In genomic region chr7:126449621-126450268, GRCh38 we compare ENCODE assay signal across 14 cellular contexts.
DNase-seq lines count a peak whose midpoint lies in the region; ATAC-seq and TF ChIP-seq lines count a peak whose summit lies in the region.
"Had no signal": no experiment of that assay in that cellular context is flagged by ENCODE, and none has a peak within 500 bp of the region (broad histone marks: within the 10 kb centered on the region; RNA-seq: fewer than 3 reads in every experiment).

No MANE protein-coding gene starts in this region.

- DNase-seq in left ventricle myocardium inferior (no peak), left cardiac atrium (no peak), NCI-H1436 (lab: John Stamatoyannopoulos, UW) (no peak), T1000 (lab: John Stamatoyannopoulos, UW) (no peak), stomach (no peak)
- DNase-seq in NK-92 treated with Interleukin-12 subunit alpha and Interleukin-12 subunit beta, amount 100 ng/mL, for 24 hours (lab: John Stamatoyannopoulos, UW), result no peak
- DNase-seq: activated B cell treated with CpG ODN at 0.5 μM for 24 hours, NCI-H1930, occipital lobe had no signal

- peak overlapping the region in 2 of 4 donors; percentile 19 to 75 for H3K4me3 Mint-ChIP-seq in IgD-negative memory B cell
- H3K4me3 Mint-ChIP-seq: activated B cell treated with CpG ODN at 0.5 μM for 24 hours had no signal

- no peaks in the 10 kb centered on the region for H3K9me3 ChIP-seq in left ventricle myocardium inferior (replicated peaks)
- H3K9me3 ChIP-seq in stomach, result no peaks in the 10 kb centered on the region
- H3K9me3 ChIP-seq: A549 had no signal

- TF ChIP-seq POLR2A in stomach (IDR thresholded peaks at IDR 0.05), result no peak

- H3K27me3 Mint-ChIP-seq in IgD-negative memory B cell, result no peaks in the 10 kb centered on the region
- H3K27me3 Mint-ChIP-seq: activated B cell treated with CpG ODN at 0.5 μM for 24 hours had no signal

- intact Hi-C loops in left ventricle myocardium inferior (cut with micrococcal nuclease), result no loop called here
- intact Hi-C loops in left cardiac atrium (cut with DNase I), result no loop called here
- intact Hi-C loops in stomach (cut with DNase I; ENCODE audit: low total_unique reads), result no loop called here

- H3K4me1 Mint-ChIP-seq in IgD-negative memory B cell, result peaks cover 9 to 16% (median 11%) of the 10 kb centered on the region in 3 donors

- TF ChIP-seq EP300 in stomach (IDR thresholded peaks at IDR 0.05), result no peak

- no peak for TF ChIP-seq CTCF in left ventricle myocardium inferior (IDR thresholded peaks at IDR 0.05; ENCODE audit: borderline replicate concordance)
- TF ChIP-seq CTCF in stomach (IDR thresholded peaks at IDR 0.05), result no peak

- no peaks in the 10 kb centered on the region for H3K27me3 ChIP-seq in left ventricle myocardium inferior (ENCODE audit: low read depth)
- no peaks in the 10 kb centered on the region for H3K27me3 ChIP-seq in stomach

- H3K27ac ChIP-seq in left ventricle myocardium inferior (replicated peaks) (peak overlapping the region; percentile 26), stomach (no peak overlapping the region)
- H3K27ac ChIP-seq: A549, coronary artery had no signal

- H3K4me1 ChIP-seq in left ventricle myocardium inferior, result peaks cover 16% of the 10 kb centered on the region
- peaks cover 0 to 10% (median 5%) of the 10 kb centered on the region in 4 donors for H3K4me1 ChIP-seq in stomach
- H3K4me1 ChIP-seq: A549 had no signal

- WGBS in stomach, 5 donors, result 65 to 76% (median 73%) methylated on average over 3 of the region's 3 CpGs

- no peaks in the 10 kb centered on the region for H3K36me3 Mint-ChIP-seq in IgD-negative memory B cell

- no peaks in the 10 kb centered on the region for H3K36me3 ChIP-seq in left ventricle myocardium inferior
- no peaks in the 10 kb centered on the region for H3K36me3 ChIP-seq in stomach

- no peaks in the 10 kb centered on the region for H3K9me3 Mint-ChIP-seq in IgD-negative memory B cell
- H3K9me3 Mint-ChIP-seq: activated B cell treated with CpG ODN at 0.5 μM for 24 hours had no signal

- peak overlapping the region in 2 of 3 donors; percentile 48 to 87 for H3K27ac Mint-ChIP-seq in IgD-negative memory B cell
- H3K27ac Mint-ChIP-seq: activated B cell treated with CpG ODN at 0.5 μM for 24 hours had no signal

- H3K4me3 ChIP-seq in left ventricle myocardium inferior (no peak overlapping the region), stomach (no peak overlapping the region)
- H3K4me3 ChIP-seq: A549, coronary artery had no signal

- ATAC-seq in left cardiac atrium (no peak), HG02840 (IDR thresholded peaks at IDR 0.05; ENCODE audit: low FRiP score, unreplicated experiment) (peak; percentile 0)
- ATAC-seq: A549, left lobe of liver had no signal
